Comparison of ENCODE assay signal across 8 cellular contexts in the genomic region with DNA sequence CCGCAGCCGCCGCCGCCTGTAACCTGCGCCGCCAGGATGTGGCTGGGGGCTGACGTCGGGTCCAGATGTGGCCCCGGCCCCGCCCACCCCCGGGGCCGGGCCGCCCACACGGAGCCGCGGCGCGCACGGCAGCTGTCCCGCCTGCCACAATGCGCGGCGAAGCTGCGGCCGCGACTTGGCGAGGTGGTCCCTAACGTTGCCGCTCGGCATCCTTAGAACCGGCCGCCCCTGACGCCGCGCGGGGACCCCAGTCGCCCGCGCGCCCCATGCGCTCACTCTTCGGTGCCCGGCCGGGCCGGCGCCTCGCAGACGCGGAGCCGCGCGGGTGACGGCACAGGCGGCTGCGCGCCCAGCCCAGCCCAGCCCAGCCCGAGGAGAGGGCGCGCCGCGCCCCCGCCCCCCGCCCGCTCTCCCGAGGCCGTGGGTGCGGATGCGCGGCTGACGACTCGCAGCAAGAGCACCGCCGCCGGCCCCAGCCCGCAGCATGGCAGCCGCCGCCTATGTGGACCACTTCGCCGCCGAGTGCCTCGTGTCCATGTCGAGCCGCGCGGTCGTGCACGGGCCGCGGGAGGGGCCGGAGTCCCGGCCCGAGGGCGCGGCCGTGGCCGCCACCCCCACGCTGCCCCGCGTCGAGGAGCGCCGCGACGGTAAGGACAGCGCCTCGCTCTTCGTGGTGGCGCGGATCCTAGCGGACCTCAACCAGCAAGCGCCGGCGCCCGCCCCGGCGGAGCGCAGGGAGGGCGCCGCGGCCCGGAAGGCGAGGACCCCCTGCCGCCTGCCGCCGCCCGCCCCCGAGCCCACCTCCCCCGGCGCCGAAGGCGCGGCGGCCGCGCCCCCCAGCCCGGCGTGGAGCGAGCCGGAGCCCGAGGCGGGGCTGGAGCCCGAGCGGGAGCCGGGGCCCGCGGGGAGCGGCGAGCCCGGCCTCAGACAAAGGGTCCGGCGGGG. TPM values are rescaled to one million over a fixed set of nuclear protein-coding genes. Genes with fewer than 3 reads are reported as not detected.
DNase-seq lines count a peak whose midpoint lies in the region; ATAC-seq and TF ChIP-seq lines count a peak whose summit lies in the region.

A gene (plus strand): TSS at position 107 of the 945 bp plus-strand sequence. CDS start 378 bp downstream, at position 485.

- H3K4me3 Mint-ChIP-seq in natural killer cell treated with Interleukin-12 subunit alpha and Interleukin-12 subunit beta and Interleukin-15 and Interleukin-18, amount 100 ng/mL, for 72 hours, result peak within 1 kb of the TSS; percentile 78

- peaks cover 52 to 57% of the 10 kb centered on the region in 2 donors for H3K4me1 Mint-ChIP-seq in natural killer cell treated with Interleukin-12 subunit alpha and Interleukin-12 subunit beta and Interleukin-15 and Interleukin-18, amount 100 ng/mL, for 72 hours (ENCODE audit: low read depth in 2 of 2)

- intact Hi-C loops in testis (cut with DNase I; ENCODE audit: low total_unique reads), result loop anchor here (2.0 kb wide), 1 partner anchor 38 kb away; no protein-coding TSS in a partner anchor

- H3K9me2 ChIP-seq in GM23248 (ENCODE audit: insufficient read depth) (no peaks in the 10 kb centered on the region), Loucy (replicated peaks; ENCODE audit: low read depth, low read length) (no peaks in the 10 kb centered on the region)

- H3F3A ChIP-seq in GM23248 (ENCODE audit: insufficient read depth) (0 out of 2 replicates have a peak, but pooled peaks cover 8% of the 10 kb centered on the region), Loucy (ENCODE audit: low read depth) (peaks cover 3% of the 10 kb centered on the region; the same call in 1 of the 2 replicates)

- H3K9ac ChIP-seq in GM23248 (peak within 1 kb of the TSS; percentile 91), Loucy (ENCODE audit: low read depth, low read length, poor library complexity, severe bottlenecking) (peak within 1 kb of the TSS; percentile 87)

- H3K27ac ChIP-seq in GM23248 (peak within 1 kb of the TSS; percentile 93), testis (peak within 1 kb of the TSS; percentile 98 to 99)

- H2AFZ ChIP-seq in GM23248, result peak within 1 kb of the TSS; percentile 63
- H2AFZ ChIP-seq in Loucy (ENCODE audit: low read length), result peak within 1 kb of the TSS; percentile 52; the same call in 1 of the 2 replicates

- no peaks in the 10 kb centered on the region for H3K27me3 ChIP-seq in GM23248 (replicated peaks; ENCODE audit: insufficient read depth)
- H3K27me3 ChIP-seq in Loucy (ENCODE audit: insufficient read depth, low read length, poor library complexity, severe bottlenecking), result no peaks in the 10 kb centered on the region
- H3K27me3 ChIP-seq in testis, result no peaks in the 10 kb centered on the region

- TF ChIP-seq CTCF in GM10266 (IDR thresholded peaks at IDR 0.05; ENCODE audit: control insufficient read depth, insufficient read depth, low read depth, missing control alignments) (no peak), Loucy (conservative IDR thresholded peaks at IDR 0.05; ENCODE audit: low read length) (no peak), testis (IDR thresholded peaks at IDR 0.05) (no peak)

- DNase-seq in GM10266 (ENCODE audit: extremely low spot score) (peak; percentile 80), GM23248 (peak; percentile 90), activated T-helper 1 cell treated with Interleukin-2 at 50 U/mL for 16 hours (ENCODE audit: low read depth) (peak; percentile 75), fibroblast of gingiva (ENCODE audit: low read depth) (peak; percentile 65), testis (peak; percentile 70), NCI-H526 treated with DMSO at 0.1 percent for 48 hours (lab: John Stamatoyannopoulos, UW) (no peak)
- DNase-seq in natural killer cell treated with Interleukin-12 subunit alpha and Interleukin-12 subunit beta and Interleukin-15 and Interleukin-18, amount 100 ng/mL, for 72 hours (ENCODE audit: low spot score), result peak; percentile 80

- peak; percentile 57 to 66 for ATAC-seq in natural killer cell treated with Interleukin-12 subunit alpha and Interleukin-12 subunit beta and Interleukin-15 and Interleukin-18, amount 100 ng/mL, for 72 hours

- no peaks in the 10 kb centered on the region for H4K20me1 ChIP-seq in GM23248 (ENCODE audit: insufficient read depth)
- peaks cover 43% of the 10 kb centered on the region for H4K20me1 ChIP-seq in Loucy (ENCODE audit: insufficient read depth, low read length, poor library complexity, severe bottlenecking)

- H3K36me3 ChIP-seq in GM23248 (ENCODE audit: low read depth) (no peaks in the 10 kb centered on the region), Loucy (ENCODE audit: insufficient read depth, low read length) (no peaks in the 10 kb centered on the region), testis (ENCODE audit: low read depth, missing control alignments) (no peaks in the 10 kb centered on the region)

- H3K79me2 ChIP-seq in GM23248 (ENCODE audit: insufficient read depth), result peaks cover 40% of the 10 kb centered on the region
- peaks cover 57% of the 10 kb centered on the region for H3K79me2 ChIP-seq in Loucy (ENCODE audit: insufficient read depth, low read length)

- H3K4me2 ChIP-seq in GM23248 (ENCODE audit: unreplicated experiment), result peak within 1 kb of the TSS; percentile 92
- H3K4me2 ChIP-seq in Loucy (ENCODE audit: low read depth, low read length, poor library complexity, severe bottlenecking), result peak within 1 kb of the TSS; percentile 95

- peak within 1 kb of the TSS; percentile 80 for H3K4me3 ChIP-seq in GM23248
- peak within 1 kb of the TSS; percentile 86 for H3K4me3 ChIP-seq in Loucy (ENCODE audit: low read length, poor library complexity, severe bottlenecking)
- peak within 1 kb of the TSS; percentile 88 to 93 for H3K4me3 ChIP-seq in testis

- in situ Hi-C loops in GM23248 (cut with MboI), result no loop called here

- H3K9me3 ChIP-seq in GM23248 (ENCODE audit: low read depth), result no peaks in the 10 kb centered on the region
- no peaks in the 10 kb centered on the region for H3K9me3 ChIP-seq in Loucy (ENCODE audit: insufficient read depth, low read depth, low read length)
- no peaks in the 10 kb centered on the region for H3K9me3 ChIP-seq in testis

- H3K9me3 Mint-ChIP-seq in natural killer cell treated with Interleukin-12 subunit alpha and Interleukin-12 subunit beta and Interleukin-15 and Interleukin-18, amount 100 ng/mL, for 72 hours, result no peaks in the 10 kb centered on the region

- 0 to 1% methylated on average over 38 to 60 of the region's 151 CpGs for WGBS in GM23248 (ENCODE audit: low coverage in 1 of 2, low lambda C conversion rate in 2 of 2, missing lambda C conversion rate in 2 of 2), 2 experiments
- 0 to 1% methylated on average over 1 to 25 of the region's 151 CpGs for WGBS in testis, 2 donors

- H3K27me3 Mint-ChIP-seq in natural killer cell treated with Interleukin-12 subunit alpha and Interleukin-12 subunit beta and Interleukin-15 and Interleukin-18, amount 100 ng/mL, for 72 hours, result no peaks in the 10 kb centered on the region

- peak within 1 kb of the TSS; percentile 81 to 86 for H3K27ac Mint-ChIP-seq in natural killer cell treated with Interleukin-12 subunit alpha and Interleukin-12 subunit beta and Interleukin-15 and Interleukin-18, amount 100 ng/mL, for 72 hours

- TF ChIP-seq POLR2A in testis (IDR thresholded peaks at IDR 0.05), result peak; percentile 33

- peaks cover 7% of the 10 kb centered on the region for H3K36me3 Mint-ChIP-seq in natural killer cell treated with Interleukin-12 subunit alpha and Interleukin-12 subunit beta and Interleukin-15 and Interleukin-18, amount 100 ng/mL, for 72 hours

- H3K4me1 ChIP-seq in GM23248 (ENCODE audit: insufficient read depth) (0 out of 2 replicates have a peak, but pooled peaks cover 5% of the 10 kb centered on the region), Loucy (ENCODE audit: insufficient read depth, low read length, poor library complexity, severe bottlenecking) (peaks cover 50% of the 10 kb centered on the region), testis (peaks cover 45% of the 10 kb centered on the region)

RNA-seq across cellular contexts. Expression of the gene that starts here (rescaled TPM):
- total RNA-seq in GM23248 (2014; rRNA removed; shearing (Covaris generic)), result 27.8 and 38.9 TPM in 2 replicates
- polyA plus RNA-seq in GM23248 (2016; fragmentation: Nextera tagmentation; extraction: Ambion mirVana), result 8.0 and 9.1 TPM in 2 replicates
- 100 to 1,000 TPM in 1 of 2 donors, 10 to 100 TPM in 1; 95.1 to 153 TPM for total RNA-seq in natural killer cell treated with Interleukin-12 subunit alpha and Interleukin-12 subunit beta and Interleukin-15 and Interleukin-18, amount 100 ng/mL, for 72 hours
- total RNA-seq in testis, result 10 to 100 TPM; 41.9 to 61.7 TPM
- 45.7 TPM for polyA plus RNA-seq in testis (ENCODE audit: insufficient read depth, low read depth, low replicate concordance)
